In the genomic region with DNA sequence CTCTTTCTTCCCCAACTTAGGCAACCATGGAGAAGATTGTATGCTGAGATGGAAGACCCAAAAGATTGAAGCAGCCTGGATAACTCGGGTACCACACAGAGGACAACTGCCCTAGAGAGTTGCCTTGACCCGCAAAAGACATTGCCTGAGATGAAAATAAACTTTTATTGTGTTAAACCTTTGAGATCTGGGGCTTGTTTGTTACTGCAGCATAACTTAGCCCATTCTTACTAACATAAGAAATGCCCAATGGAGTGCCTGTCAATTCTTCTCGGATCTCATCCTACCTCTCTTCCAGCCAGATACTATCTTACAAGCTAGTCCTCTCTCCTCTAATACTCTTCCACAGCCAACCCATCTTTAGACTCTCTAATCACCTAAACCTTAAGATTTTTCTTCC, we compare ENCODE assay signal across 17 cellular contexts.
"Had no signal": no experiment of that assay in that cellular context is flagged by ENCODE, and none has a peak within 500 bp of the region (broad histone marks: within the 10 kb centered on the region; RNA-seq: fewer than 3 reads in every experiment).

No MANE protein-coding gene starts in this region.

- H3K27ac Mint-ChIP-seq: neural progenitor cell; progenitor cell of endocrine pancreas; T-helper 2 cell treated with Interferon-gamma antibody and Interleukin-4, amounts not matched to agents 5 μg/mL and 100 μg/mL, for 36 hours had no signal

- H3K36me3 ChIP-seq: ascending aorta, gastrocnemius medialis, neural progenitor cell, stomach had no signal

- H3K9ac ChIP-seq: neural progenitor cell had no signal

- H3K9me3 ChIP-seq: ascending aorta, gastrocnemius medialis had no signal

- H3K4me2 ChIP-seq: neural progenitor cell had no signal

- H3K27me3 ChIP-seq: ascending aorta, gastrocnemius medialis, neural progenitor cell, stomach had no signal

- FAIRE-seq: kidney, TTC549 had no signal

- H3K4me1 ChIP-seq: ascending aorta, gastrocnemius medialis, neural progenitor cell had no signal

- H3K27ac ChIP-seq: ascending aorta, coronary artery, gastrocnemius medialis, neural progenitor cell, stomach had no signal

- H3K27me3 Mint-ChIP-seq: progenitor cell of endocrine pancreas had no signal

- DNase-seq: gastrocnemius medialis; head of caudate nucleus; kidney; midbrain; stimulated activated CD4-positive, alpha-beta T cell treated with anti-CD3 and anti-CD28 coated beads, Interleukin-15, amount 100 ng/mL, for 24 hours; stimulated activated CD4-positive, alpha-beta T cell treated with anti-CD3 and anti-CD28 coated beads, Interleukin-2, amount 100 ng/mL, for 48 hours; stomach; trophoblast cell had no signal

- H3K4me3 Mint-ChIP-seq: neural progenitor cell; T-helper 2 cell treated with Interferon-gamma antibody and Interleukin-4, amounts not matched to agents 5 μg/mL and 100 μg/mL, for 36 hours had no signal

- H2AFZ ChIP-seq: neural progenitor cell had no signal

- H3K36me3 Mint-ChIP-seq: neural progenitor cell had no signal

- ATAC-seq: esophagus mucosa, gastrocnemius medialis, left lobe of liver had no signal

- H3K4me3 ChIP-seq: ascending aorta, coronary artery, gastrocnemius medialis, lung, neural progenitor cell, stomach had no signal
